ENCODE assay signal across 8 cellular contexts in genomic region chr1:15919316-15919715, GRCh38. TPM values are rescaled to one million over a fixed set of nuclear protein-coding genes. Genes with fewer than 3 reads are reported as not detected.
DNase-seq lines count a peak whose midpoint lies in the region; ATAC-seq and TF ChIP-seq lines count a peak whose summit lies in the region.

No MANE protein-coding gene starts in this region.

- DNase-seq in GM12865 (ENCODE audit: low read depth) (peak; percentile 89), iris pigment epithelial cell (ENCODE audit: low read depth) (peak; percentile 90), NCI-H2107 (lab: John Stamatoyannopoulos, UW) (no peak), C1 segment of cervical spinal cord (lab: John Stamatoyannopoulos, UW) (no peak), Right ventricle myocardium superior (no peak)
- peak; percentile 67 to 78 for DNase-seq in activated CD4-positive, alpha-beta T cell treated with anti-CD3 and anti-CD28 coated beads, Interleukin-2, amount 50 U/mL, for 48 hours

- ATAC-seq in HG02885 (IDR thresholded peaks at IDR 0.05; ENCODE audit: poor library complexity, unreplicated experiment) (peak; percentile 73), Right ventricle myocardium superior (ENCODE audit: poor library complexity) (no peak), GM21526 (IDR thresholded peaks at IDR 0.05; ENCODE audit: low FRiP score, unreplicated experiment) (no peak)

- intact Hi-C loops in Right ventricle myocardium superior (cut with DNase I): no loop called here

- H3K4me3 ChIP-seq in GM12865 (ENCODE audit: low read depth, low read length): no peak overlapping the region

- no peak for TF ChIP-seq CTCF in GM12865 (IDR thresholded peaks at IDR 0.05; ENCODE audit: insufficient read depth, low read depth, low read length, missing control alignments)

RNA-seq across cellular contexts. Expression of gene ZBTB17, which starts 56.6 kb away (rescaled TPM):
- total RNA-seq in Right ventricle myocardium superior: 21.2 TPM

Comparison
In these comparisons a context has a peak if more than half of its experiments do, and no peak if none do; other contexts are left out.
1. DNase-seq: peak in GM12865 (single experiment), activated CD4-positive, alpha-beta T cell treated with anti-CD3 and anti-CD28 coated beads, Interleukin-2, amount 50 U/mL, for 48 hours (2 of 2) and iris pigment epithelial cell (single experiment); none in NCI-H2107 (single experiment), C1 segment of cervical spinal cord (0 of 14) and Right ventricle myocardium superior (single experiment).